ENCODE assay signal across 1 cellular context in the genomic region with DNA sequence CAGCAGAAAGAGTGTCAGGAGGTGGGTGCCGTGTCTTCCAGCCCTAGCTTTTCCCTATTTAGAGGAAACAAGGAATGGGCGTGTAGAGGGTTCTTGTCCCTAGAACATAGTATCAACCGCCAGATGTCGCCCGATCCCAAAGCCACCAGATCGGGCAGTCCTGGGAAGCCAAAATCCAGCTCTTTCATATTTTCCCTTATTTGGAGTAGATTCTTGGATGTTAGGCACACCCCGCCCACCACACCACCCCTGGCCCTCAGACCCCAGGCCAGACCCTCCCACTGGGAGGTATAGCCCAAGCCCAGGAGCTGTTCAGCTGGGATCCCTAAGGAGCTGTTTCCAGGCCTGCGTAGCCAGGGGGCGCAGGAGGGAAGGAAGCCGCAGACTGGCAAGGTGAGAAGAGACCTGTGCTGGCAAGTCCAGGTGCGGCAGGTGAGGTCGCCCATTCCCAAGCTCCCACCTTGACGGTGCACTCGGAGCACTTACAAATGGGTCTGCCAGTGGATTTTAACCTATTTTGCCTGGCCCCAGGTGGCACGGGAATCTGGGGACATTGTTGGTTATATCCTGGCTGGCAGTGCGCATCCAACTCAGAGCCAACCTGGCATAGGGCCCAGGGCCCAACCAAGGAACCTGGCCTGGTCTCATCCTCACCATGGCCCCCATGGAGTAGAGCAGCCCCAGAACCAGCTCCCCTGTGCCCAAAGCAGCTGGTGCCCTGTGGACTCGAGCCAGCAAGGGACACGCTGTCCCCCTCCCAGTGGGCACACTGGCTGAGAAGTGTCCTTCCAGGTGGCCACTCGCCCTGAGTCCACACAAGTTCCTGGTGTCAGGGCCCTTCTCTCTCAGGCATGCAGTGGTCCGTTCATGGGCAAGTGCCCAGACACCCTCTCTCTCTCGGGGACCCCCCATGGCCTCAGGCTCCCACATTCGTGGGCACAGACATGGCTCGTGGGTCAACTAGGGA.
TF ChIP-seq lines count a peak whose summit lies in the region.

No MANE protein-coding gene starts in this region.

TF ChIP-seq in HepG2, 621 proteins besides CTCF, POLR2A, EP300 and RAD21:
- TF ChIP-seq, protein P1, sequence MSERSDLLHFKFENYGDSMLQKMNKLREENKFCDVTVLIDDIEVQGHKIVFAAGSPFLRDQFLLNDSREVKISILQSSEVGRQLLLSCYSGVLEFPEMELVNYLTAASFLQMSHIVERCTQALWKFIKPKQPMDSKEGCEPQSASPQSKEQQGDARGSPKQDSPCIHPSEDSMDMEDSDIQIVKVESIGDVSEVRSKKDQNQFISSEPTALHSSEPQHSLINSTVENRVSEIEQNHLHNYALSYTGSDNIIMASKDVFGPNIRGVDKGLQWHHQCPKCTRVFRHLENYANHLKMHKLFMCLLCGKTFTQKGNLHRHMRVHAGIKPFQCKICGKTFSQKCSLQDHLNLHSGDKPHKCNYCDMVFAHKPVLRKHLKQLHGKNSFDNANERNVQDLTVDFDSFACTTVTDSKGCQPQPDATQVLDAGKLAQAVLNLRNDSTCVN (CRISPR knock-in tag; IDR thresholded peaks at IDR 0.05; ENCODE audit: borderline replicate concordance) = no peak
- TF ChIP-seq SRF (IDR thresholded peaks at IDR 0.05; ENCODE audit: low read depth, low read length) (peak; percentile 67; the same call in 1 of the 2 replicates), HNRNPL (IDR thresholded peaks at IDR 0.05; ENCODE audit: low read depth, low read length) (peak; percentile 91), NAIF1 (CRISPR knock-in tag; IDR thresholded peaks at IDR 0.05; ENCODE audit: borderline replicate concordance) (no peak), ZFX (CRISPR knock-in tag; IDR thresholded peaks at IDR 0.05; ENCODE audit: low read depth) (peak; percentile 34), MXI1 (IDR thresholded peaks at IDR 0.05; ENCODE audit: borderline replicate concordance, low read depth, low read length) (no peak), MIER2 (CRISPR knock-in tag; IDR thresholded peaks at IDR 0.05) (no peak), ZNF264 (CRISPR knock-in tag; IDR thresholded peaks at IDR 0.05) (no peak), SMARCC2 (IDR thresholded peaks at IDR 0.05) (no peak), SAP130 (CRISPR knock-in tag; IDR thresholded peaks at IDR 0.05; ENCODE audit: low read depth) (0 out of 2 replicates have a peak, but pooled peaks have one; percentile 13), SMC3 (IDR thresholded peaks at IDR 0.05; ENCODE audit: low read length) (peak; percentile 9; the same call in 1 of the 2 replicates), HNRNPLL (IDR thresholded peaks at IDR 0.05; ENCODE audit: low read depth, low read length, poor library complexity, severe bottlenecking) (no peak), NR3C1 (CRISPR knock-in tag; IDR thresholded peaks at IDR 0.05) (no peak), ZNF367 (CRISPR knock-in tag; IDR thresholded peaks at IDR 0.05; ENCODE audit: borderline replicate concordance) (no peak), STAG1 (CRISPR knock-in tag; IDR thresholded peaks at IDR 0.05) (0 out of 2 replicates have a peak, but pooled peaks have one; percentile 17), ZNF777 (CRISPR knock-in tag; IDR thresholded peaks at IDR 0.05) (peak; percentile 6; the same call in 1 of the 2 replicates)
- TF ChIP-seq, protein P2, sequence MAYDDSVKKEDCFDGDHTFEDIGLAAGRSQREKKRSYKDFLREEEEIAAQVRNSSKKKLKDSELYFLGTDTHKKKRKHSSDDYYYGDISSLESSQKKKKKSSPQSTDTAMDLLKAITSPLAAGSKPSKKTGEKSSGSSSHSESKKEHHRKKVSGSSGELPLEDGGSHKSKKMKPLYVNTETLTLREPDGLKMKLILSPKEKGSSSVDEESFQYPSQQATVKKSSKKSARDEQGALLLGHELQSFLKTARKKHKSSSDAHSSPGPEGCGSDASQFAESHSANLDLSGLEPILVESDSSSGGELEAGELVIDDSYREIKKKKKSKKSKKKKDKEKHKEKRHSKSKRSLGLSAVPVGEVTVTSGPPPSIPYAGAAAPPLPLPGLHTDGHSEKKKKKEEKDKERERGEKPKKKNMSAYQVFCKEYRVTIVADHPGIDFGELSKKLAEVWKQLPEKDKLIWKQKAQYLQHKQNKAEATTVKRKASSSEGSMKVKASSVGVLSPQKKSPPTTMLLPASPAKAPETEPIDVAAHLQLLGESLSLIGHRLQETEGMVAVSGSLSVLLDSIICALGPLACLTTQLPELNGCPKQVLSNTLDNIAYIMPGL (CRISPR knock-in tag; IDR thresholded peaks at IDR 0.05; ENCODE audit: borderline replicate concordance in 1 of 2, low read depth in 1 of 2) = peak; percentile 44 to 65; a peak in 3 of 4 replicates
- TF ChIP-seq, protein P3, sequence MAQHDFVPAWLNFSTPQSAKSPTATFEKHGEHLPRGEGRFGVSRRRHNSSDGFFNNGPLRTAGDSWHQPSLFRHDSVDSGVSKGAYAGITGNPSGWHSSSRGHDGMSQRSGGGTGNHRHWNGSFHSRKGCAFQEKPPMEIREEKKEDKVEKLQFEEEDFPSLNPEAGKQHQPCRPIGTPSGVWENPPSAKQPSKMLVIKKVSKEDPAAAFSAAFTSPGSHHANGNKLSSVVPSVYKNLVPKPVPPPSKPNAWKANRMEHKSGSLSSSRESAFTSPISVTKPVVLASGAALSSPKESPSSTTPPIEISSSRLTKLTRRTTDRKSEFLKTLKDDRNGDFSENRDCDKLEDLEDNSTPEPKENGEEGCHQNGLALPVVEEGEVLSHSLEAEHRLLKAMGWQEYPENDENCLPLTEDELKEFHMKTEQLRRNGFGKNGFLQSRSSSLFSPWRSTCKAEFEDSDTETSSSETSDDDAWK (CRISPR knock-in tag; IDR thresholded peaks at IDR 0.05) = no peak
- TF ChIP-seq, protein P4, sequence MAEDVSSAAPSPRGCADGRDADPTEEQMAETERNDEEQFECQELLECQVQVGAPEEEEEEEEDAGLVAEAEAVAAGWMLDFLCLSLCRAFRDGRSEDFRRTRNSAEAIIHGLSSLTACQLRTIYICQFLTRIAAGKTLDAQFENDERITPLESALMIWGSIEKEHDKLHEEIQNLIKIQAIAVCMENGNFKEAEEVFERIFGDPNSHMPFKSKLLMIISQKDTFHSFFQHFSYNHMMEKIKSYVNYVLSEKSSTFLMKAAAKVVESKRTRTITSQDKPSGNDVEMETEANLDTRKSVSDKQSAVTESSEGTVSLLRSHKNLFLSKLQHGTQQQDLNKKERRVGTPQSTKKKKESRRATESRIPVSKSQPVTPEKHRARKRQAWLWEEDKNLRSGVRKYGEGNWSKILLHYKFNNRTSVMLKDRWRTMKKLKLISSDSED (CRISPR knock-in tag; IDR thresholded peaks at IDR 0.05) = no peak
- TF ChIP-seq, protein P5, sequence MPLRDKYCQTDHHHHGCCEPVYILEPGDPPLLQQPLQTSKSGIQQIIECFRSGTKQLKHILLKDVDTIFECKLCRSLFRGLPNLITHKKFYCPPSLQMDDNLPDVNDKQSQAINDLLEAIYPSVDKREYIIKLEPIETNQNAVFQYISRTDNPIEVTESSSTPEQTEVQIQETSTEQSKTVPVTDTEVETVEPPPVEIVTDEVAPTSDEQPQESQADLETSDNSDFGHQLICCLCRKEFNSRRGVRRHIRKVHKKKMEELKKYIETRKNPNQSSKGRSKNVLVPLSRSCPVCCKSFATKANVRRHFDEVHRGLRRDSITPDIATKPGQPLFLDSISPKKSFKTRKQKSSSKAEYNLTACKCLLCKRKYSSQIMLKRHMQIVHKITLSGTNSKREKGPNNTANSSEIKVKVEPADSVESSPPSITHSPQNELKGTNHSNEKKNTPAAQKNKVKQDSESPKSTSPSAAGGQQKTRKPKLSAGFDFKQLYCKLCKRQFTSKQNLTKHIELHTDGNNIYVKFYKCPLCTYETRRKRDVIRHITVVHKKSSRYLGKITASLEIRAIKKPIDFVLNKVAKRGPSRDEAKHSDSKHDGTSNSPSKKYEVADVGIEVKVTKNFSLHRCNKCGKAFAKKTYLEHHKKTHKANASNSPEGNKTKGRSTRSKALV (CRISPR knock-in tag; IDR thresholded peaks at IDR 0.05) = 0 out of 2 replicates have a peak, but pooled peaks have one; percentile 16
- TF ChIP-seq, protein P6, sequence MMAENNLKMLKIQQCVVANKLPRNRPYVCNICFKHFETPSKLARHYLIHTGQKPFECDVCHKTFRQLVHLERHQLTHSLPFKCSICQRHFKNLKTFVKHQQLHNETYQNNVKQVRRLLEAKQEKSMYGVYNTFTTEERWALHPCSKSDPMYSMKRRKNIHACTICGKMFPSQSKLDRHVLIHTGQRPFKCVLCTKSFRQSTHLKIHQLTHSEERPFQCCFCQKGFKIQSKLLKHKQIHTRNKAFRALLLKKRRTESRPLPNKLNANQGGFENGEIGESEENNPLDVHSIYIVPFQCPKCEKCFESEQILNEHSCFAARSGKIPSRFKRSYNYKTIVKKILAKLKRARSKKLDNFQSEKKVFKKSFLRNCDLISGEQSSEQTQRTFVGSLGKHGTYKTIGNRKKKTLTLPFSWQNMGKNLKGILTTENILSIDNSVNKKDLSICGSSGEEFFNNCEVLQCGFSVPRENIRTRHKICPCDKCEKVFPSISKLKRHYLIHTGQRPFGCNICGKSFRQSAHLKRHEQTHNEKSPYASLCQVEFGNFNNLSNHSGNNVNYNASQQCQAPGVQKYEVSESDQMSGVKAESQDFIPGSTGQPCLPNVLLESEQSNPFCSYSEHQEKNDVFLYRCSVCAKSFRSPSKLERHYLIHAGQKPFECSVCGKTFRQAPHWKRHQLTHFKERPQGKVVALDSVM (CRISPR knock-in tag; IDR thresholded peaks at IDR 0.05) = 0 out of 2 replicates have a peak, but pooled peaks have one; percentile 6
- TF ChIP-seq, protein P7, sequence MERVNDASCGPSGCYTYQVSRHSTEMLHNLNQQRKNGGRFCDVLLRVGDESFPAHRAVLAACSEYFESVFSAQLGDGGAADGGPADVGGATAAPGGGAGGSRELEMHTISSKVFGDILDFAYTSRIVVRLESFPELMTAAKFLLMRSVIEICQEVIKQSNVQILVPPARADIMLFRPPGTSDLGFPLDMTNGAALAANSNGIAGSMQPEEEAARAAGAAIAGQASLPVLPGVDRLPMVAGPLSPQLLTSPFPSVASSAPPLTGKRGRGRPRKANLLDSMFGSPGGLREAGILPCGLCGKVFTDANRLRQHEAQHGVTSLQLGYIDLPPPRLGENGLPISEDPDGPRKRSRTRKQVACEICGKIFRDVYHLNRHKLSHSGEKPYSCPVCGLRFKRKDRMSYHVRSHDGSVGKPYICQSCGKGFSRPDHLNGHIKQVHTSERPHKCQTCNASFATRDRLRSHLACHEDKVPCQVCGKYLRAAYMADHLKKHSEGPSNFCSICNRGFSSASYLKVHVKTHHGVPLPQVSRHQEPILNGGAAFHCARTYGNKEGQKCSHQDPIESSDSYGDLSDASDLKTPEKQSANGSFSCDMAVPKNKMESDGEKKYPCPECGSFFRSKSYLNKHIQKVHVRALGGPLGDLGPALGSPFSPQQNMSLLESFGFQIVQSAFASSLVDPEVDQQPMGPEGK (CRISPR knock-in tag; IDR thresholded peaks at IDR 0.05) = no peak
- TF ChIP-seq, protein P8, sequence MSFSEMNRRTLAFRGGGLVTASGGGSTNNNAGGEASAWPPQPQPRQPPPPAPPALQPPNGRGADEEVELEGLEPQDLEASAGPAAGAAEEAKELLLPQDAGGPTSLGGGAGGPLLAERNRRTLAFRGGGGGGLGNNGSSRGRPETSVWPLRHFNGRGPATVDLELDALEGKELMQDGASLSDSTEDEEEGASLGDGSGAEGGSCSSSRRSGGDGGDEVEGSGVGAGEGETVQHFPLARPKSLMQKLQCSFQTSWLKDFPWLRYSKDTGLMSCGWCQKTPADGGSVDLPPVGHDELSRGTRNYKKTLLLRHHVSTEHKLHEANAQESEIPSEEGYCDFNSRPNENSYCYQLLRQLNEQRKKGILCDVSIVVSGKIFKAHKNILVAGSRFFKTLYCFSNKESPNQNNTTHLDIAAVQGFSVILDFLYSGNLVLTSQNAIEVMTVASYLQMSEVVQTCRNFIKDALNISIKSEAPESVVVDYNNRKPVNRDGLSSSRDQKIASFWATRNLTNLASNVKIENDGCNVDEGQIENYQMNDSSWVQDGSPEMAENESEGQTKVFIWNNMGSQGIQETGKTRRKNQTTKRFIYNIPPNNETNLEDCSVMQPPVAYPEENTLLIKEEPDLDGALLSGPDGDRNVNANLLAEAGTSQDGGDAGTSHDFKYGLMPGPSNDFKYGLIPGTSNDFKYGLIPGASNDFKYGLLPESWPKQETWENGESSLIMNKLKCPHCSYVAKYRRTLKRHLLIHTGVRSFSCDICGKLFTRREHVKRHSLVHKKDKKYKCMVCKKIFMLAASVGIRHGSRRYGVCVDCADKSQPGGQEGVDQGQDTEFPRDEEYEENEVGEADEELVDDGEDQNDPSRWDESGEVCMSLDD (CRISPR knock-in tag; IDR thresholded peaks at IDR 0.05; ENCODE audit: borderline replicate concordance) = no peak
- TF ChIP-seq, protein P9, sequence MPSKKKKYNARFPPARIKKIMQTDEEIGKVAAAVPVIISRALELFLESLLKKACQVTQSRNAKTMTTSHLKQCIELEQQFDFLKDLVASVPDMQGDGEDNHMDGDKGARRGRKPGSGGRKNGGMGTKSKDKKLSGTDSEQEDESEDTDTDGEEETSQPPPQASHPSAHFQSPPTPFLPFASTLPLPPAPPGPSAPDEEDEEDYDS (CRISPR knock-in tag; IDR thresholded peaks at IDR 0.05) = no peak
- TF ChIP-seq, protein P10, sequence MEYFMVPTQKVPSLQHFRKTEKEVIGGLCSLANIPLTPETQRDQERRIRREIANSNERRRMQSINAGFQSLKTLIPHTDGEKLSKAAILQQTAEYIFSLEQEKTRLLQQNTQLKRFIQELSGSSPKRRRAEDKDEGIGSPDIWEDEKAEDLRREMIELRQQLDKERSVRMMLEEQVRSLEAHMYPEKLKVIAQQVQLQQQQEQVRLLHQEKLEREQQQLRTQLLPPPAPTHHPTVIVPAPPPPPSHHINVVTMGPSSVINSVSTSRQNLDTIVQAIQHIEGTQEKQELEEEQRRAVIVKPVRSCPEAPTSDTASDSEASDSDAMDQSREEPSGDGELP (IDR thresholded peaks at IDR 0.05; ENCODE audit: borderline replicate concordance, low read depth) = peak; percentile 24; the same call in 1 of the 2 replicates
